Comparison of ENCODE assay signal across 8 cellular contexts in the genomic region with DNA sequence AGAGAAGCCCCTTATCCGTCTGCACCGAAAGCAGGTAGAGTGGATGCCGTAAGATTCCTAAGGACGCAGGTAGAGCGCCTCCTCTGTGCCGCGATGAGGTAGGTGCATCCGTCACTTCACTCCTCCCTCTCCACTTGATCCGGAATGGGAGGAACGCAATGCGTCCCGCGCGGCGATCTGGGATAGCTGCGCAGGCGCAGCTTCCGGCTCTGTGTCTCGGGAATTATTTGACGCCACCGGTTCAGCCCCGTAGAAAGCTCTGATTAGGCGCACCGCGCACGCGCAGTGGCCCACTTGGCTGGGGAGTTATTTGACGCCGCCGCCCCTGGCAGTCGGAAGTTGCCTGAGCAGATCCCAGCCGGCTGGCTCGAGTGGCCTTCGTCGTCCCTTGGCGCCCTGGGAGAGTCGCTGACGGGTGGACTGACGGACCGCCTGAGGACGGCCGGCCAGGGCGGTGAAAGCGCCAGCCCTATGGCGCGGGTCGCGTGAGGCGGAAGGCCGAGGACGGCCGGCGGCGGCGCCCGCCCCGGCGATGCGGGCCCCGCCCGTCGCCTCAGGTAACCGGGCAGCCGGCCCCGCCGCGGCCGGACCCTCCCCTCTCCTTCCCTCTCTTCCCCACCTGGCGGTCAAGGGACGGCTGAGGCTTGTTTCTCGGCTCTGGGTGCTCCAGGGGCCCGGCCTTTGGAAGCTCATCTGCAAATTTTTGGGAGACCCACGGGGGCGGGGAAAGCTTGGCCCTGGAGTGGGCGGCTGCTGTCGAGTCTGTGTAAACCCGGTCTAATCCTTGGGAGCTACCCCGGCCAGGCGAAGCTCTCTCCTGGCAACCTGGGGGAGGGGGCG. TPM values are rescaled to one million over a fixed set of nuclear protein-coding genes. Genes with fewer than 3 reads are reported as not detected.
DNase-seq lines count a peak whose midpoint lies in the region; ATAC-seq and TF ChIP-seq lines count a peak whose summit lies in the region.

A gene (plus strand): TSS at position 331 of the 840 bp plus-strand sequence. CDS start 15,590 bp downstream, outside the sequence.

- intact Hi-C loops in CD4-positive, alpha-beta memory T cell (cut with micrococcal nuclease) = loop anchor here (1.0 to 2.0 kb wide), 4 partner anchors 26 to 454 kb away; a partner anchor contains a TSS
- intact Hi-C loops in activated CD4-positive, alpha-beta memory T cell treated with anti-CD3 and anti-CD28 coated beads for 36 hours (cut with micrococcal nuclease) = loop anchor here (1.0 kb wide), 4 partner anchors 26 to 454 kb away; a partner anchor contains a TSS
- intact Hi-C loops in dorsolateral prefrontal cortex (cut with DNase I) = loop anchor here in 1 of 2 donors (2.0 to 10.0 kb wide), 2 partner anchors 26 to 778 kb away; a partner anchor contains a TSS

- no peaks in the 10 kb centered on the region for H3K27me3 Mint-ChIP-seq in CD4-positive, alpha-beta memory T cell
- H3K27me3 Mint-ChIP-seq in activated CD4-positive, alpha-beta memory T cell treated with anti-CD3 and anti-CD28 coated beads for 36 hours = no peaks in the 10 kb centered on the region

- POLR2A ChIA-PET in CD4-positive, alpha-beta memory T cell (lab: Charles Lee; ENCODE audit: partially characterized antibody) = interaction anchor here (1.3 to 5.4 kb wide), 12 partner anchors 8 to 490 kb away, joined by 3 to 62 read pairs (median 5); a partner anchor contains a TSS
- POLR2A ChIA-PET in activated CD4-positive, alpha-beta memory T cell treated with anti-CD3 and anti-CD28 coated beads for 36 hours (lab: Charles Lee) = interaction anchor here (1.0 to 2.1 kb wide), 4 partner anchors 25 to 62 kb away, joined by 3 to 13 read pairs (median 8); a partner anchor contains a TSS

- H3K9ac ChIP-seq in liver (ENCODE audit: low read depth in 1 of 2, low read length in 2 of 2) = peak within 1 kb of the TSS; percentile 74 to 91

- no peaks in the 10 kb centered on the region for H3K27me3 ChIP-seq in CD4-positive, alpha-beta memory T cell (ENCODE audit: insufficient read depth, low read length)
- H3K27me3 ChIP-seq in dorsolateral prefrontal cortex (no peaks in the 10 kb centered on the region), liver (ENCODE audit: control insufficient read depth in 4 of 4, insufficient read depth in 4 of 4, low read length in 3 of 4) (no peaks in the 10 kb centered on the region)

- H3K9me3 Mint-ChIP-seq in CD4-positive, alpha-beta memory T cell = no peaks in the 10 kb centered on the region
- H3K9me3 Mint-ChIP-seq in activated CD4-positive, alpha-beta memory T cell treated with anti-CD3 and anti-CD28 coated beads for 36 hours = no peaks in the 10 kb centered on the region

- peak; percentile 84 for ATAC-seq in GM19452 (IDR thresholded peaks at IDR 0.05; ENCODE audit: unreplicated experiment)

- H3K4me3 Mint-ChIP-seq in CD4-positive, alpha-beta memory T cell = peak within 1 kb of the TSS; percentile 87 to 92 (median 90)
- peak within 1 kb of the TSS; percentile 84 for H3K4me3 Mint-ChIP-seq in activated CD4-positive, alpha-beta memory T cell treated with anti-CD3 and anti-CD28 coated beads for 36 hours

- peaks cover 51% of the 10 kb centered on the region for H3K4me1 ChIP-seq in CD4-positive, alpha-beta memory T cell (ENCODE audit: insufficient read depth, low read length)
- H3K4me1 ChIP-seq in liver (ENCODE audit: control insufficient read depth in 4 of 4, insufficient read depth in 4 of 4, low read length in 3 of 4) = peaks cover 8 to 26% (median 12%) of the 10 kb centered on the region in 4 donors

- TF ChIP-seq CTCF in dorsolateral prefrontal cortex (IDR thresholded peaks at IDR 0.05 in 54 of 56, conservative IDR thresholded peaks at IDR 0.05 in 2 of 56; ENCODE audit: low read depth in 1 of 56, partially characterized antibody in 56 of 56) = peak in 55 of 56 donors; percentile 30 to 77 (median 58)
- TF ChIP-seq CTCF in liver (IDR thresholded peaks at IDR 0.05; ENCODE audit: low read depth, low read length, missing input control) = peak; percentile 24

- no peaks in the 10 kb centered on the region for H3K36me3 ChIP-seq in CD4-positive, alpha-beta memory T cell (ENCODE audit: insufficient read depth, low read length)
- peaks cover 0 to 1% (median 0%) of the 10 kb centered on the region in 4 donors for H3K36me3 ChIP-seq in liver (ENCODE audit: control insufficient read depth in 4 of 4, insufficient read depth in 3 of 4, low read depth in 1 of 4, low read length in 3 of 4)

- no peaks in the 10 kb centered on the region for H3K9me3 ChIP-seq in CD4-positive, alpha-beta memory T cell (ENCODE audit: control insufficient read depth in 1 of 2, low read length in 2 of 2)
- no peaks in the 10 kb centered on the region for H3K9me3 ChIP-seq in liver (ENCODE audit: control insufficient read depth in 4 of 4, low read length in 3 of 4)

- CTCF ChIA-PET in CD4-positive, alpha-beta memory T cell (lab: Charles Lee; ENCODE audit: partially characterized antibody) = interaction anchor here (0.9 to 4.6 kb wide), 11 partner anchors 12 to 489 kb away, joined by 3 to 49 read pairs (median 4); a partner anchor contains a TSS
- CTCF ChIA-PET in activated CD4-positive, alpha-beta memory T cell treated with anti-CD3 and anti-CD28 coated beads for 36 hours (lab: Charles Lee) = interaction anchor here (0.6 to 7.1 kb wide), 15 partner anchors 10 to 429 kb away, joined by 3 to 68 read pairs (median 3); a partner anchor contains a TSS

- H3K27ac Mint-ChIP-seq in CD4-positive, alpha-beta memory T cell = peak within 1 kb of the TSS; percentile 86 to 98 (median 94)
- peak within 1 kb of the TSS; percentile 84 for H3K27ac Mint-ChIP-seq in activated CD4-positive, alpha-beta memory T cell treated with anti-CD3 and anti-CD28 coated beads for 36 hours

- peaks cover 37 to 59% (median 48%) of the 10 kb centered on the region in 4 donors for H3K4me1 Mint-ChIP-seq in CD4-positive, alpha-beta memory T cell
- peaks cover 46% of the 10 kb centered on the region for H3K4me1 Mint-ChIP-seq in activated CD4-positive, alpha-beta memory T cell treated with anti-CD3 and anti-CD28 coated beads for 36 hours (ENCODE audit: low read depth)

- WGBS in liver = under 1% methylated on average over 80 of the region's 80 CpGs

- peak; percentile 98 to 99 (median 98) for DNase-seq in CD4-positive, alpha-beta memory T cell
- DNase-seq in HK-2 (ENCODE audit: unreplicated experiment) (peak; percentile 100), NCI-H82 treated with DMSO at 0.1 percent for 48 hours (lab: John Stamatoyannopoulos, UW; ENCODE audit: unreplicated experiment) (peak; percentile 94), dorsolateral prefrontal cortex (peak; percentile 94 to 98 (median 97))
- peak; percentile 99 for DNase-seq in activated CD4-positive, alpha-beta memory T cell treated with anti-CD3 and anti-CD28 coated beads for 36 hours
- peak; percentile 98 for DNase-seq in stimulated activated CD4-positive, alpha-beta T cell treated with anti-CD3 and anti-CD28 coated beads, Interleukin-4, amount 100 ng/mL, for 24 hours

- H3K4me3 ChIP-seq in CD4-positive, alpha-beta memory T cell (ENCODE audit: low read length in 2 of 2) = peak within 1 kb of the TSS; percentile 71 to 75
- H3K4me3 ChIP-seq in dorsolateral prefrontal cortex (peak within 1 kb of the TSS; percentile 61 to 98 (median 89)), liver (ENCODE audit: low read depth in 1 of 3, low read length in 3 of 3) (peak within 1 kb of the TSS; percentile 80 to 96 (median 89))

- peaks cover 8 to 10% of the 10 kb centered on the region in 2 donors for H3K36me3 Mint-ChIP-seq in CD4-positive, alpha-beta memory T cell
- no peaks in the 10 kb centered on the region for H3K36me3 Mint-ChIP-seq in activated CD4-positive, alpha-beta memory T cell treated with anti-CD3 and anti-CD28 coated beads for 36 hours

- H3K27ac ChIP-seq in CD4-positive, alpha-beta memory T cell (ENCODE audit: low read depth, low read length) = peak within 1 kb of the TSS; percentile 88
- peak within 1 kb of the TSS; percentile 9 to 91 (median 83) for H3K27ac ChIP-seq in dorsolateral prefrontal cortex
- peak within 1 kb of the TSS; percentile 47 to 82 for H3K27ac ChIP-seq in liver (ENCODE audit: low read depth in 1 of 2, low read length in 2 of 2)

- TF ChIP-seq RAD21 in liver (IDR thresholded peaks at IDR 0.05) = peak; percentile 61 to 68

TF ChIP-seq in liver, 16 proteins besides CTCF, POLR2A, EP300 and RAD21 (continues in another document):
- TF ChIP-seq YY1 (IDR thresholded peaks at IDR 0.05) = peak; percentile 85
- peak; percentile 35 to 93 for TF ChIP-seq GABPA (IDR thresholded peaks at IDR 0.05 in 1 of 2, conservative IDR thresholded peaks at IDR 0.05 in 1 of 2)
- TF ChIP-seq HNF4A (conservative IDR thresholded peaks at IDR 0.05) = no peak
- no peak for TF ChIP-seq HNF4G (IDR thresholded peaks at IDR 0.05)
- TF ChIP-seq, protein P1, sequence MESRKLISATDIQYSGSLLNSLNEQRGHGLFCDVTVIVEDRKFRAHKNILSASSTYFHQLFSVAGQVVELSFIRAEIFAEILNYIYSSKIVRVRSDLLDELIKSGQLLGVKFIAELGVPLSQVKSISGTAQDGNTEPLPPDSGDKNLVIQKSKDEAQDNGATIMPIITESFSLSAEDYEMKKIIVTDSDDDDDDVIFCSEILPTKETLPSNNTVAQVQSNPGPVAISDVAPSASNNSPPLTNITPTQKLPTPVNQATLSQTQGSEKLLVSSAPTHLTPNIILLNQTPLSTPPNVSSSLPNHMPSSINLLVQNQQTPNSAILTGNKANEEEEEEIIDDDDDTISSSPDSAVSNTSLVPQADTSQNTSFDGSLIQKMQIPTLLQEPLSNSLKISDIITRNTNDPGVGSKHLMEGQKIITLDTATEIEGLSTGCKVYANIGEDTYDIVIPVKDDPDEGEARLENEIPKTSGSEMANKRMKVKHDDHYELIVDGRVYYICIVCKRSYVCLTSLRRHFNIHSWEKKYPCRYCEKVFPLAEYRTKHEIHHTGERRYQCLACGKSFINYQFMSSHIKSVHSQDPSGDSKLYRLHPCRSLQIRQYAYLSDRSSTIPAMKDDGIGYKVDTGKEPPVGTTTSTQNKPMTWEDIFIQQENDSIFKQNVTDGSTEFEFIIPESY (IDR thresholded peaks at IDR 0.05) = peak; percentile 63
- TF ChIP-seq, protein P2, sequence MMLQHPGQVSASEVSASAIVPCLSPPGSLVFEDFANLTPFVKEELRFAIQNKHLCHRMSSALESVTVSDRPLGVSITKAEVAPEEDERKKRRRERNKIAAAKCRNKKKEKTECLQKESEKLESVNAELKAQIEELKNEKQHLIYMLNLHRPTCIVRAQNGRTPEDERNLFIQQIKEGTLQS (IDR thresholded peaks at IDR 0.05) = no peak
- no peak for TF ChIP-seq FOXA2 (IDR thresholded peaks at IDR 0.05)

RNA-seq across cellular contexts. Expression of the gene that starts here (rescaled TPM):
- total RNA-seq in CD4-positive, alpha-beta memory T cell = 10 to 100 TPM; 54.8 to 57.4 TPM
- polyA plus RNA-seq in CD4-positive, alpha-beta memory T cell = 10 to 100 TPM in 1 of 2 donors, 1 to 10 TPM in 1; 9.0 to 15.6 TPM
- 10 to 100 TPM; 25.7 to 25.8 TPM for total RNA-seq in activated CD4-positive, alpha-beta memory T cell treated with anti-CD3 and anti-CD28 coated beads for 36 hours
- 10 to 100 TPM; 40.2 to 59.9 (median 49.0) TPM for total RNA-seq in dorsolateral prefrontal cortex
- total RNA-seq in liver = 10 to 100 TPM; 14.4 to 19.7 TPM
- 1 to 10 TPM; 4.3 to 4.5 TPM for polyA plus RNA-seq in liver

Comparison
In these comparisons a context has a peak if more than half of its experiments do, and no peak if none do; other contexts are left out.
1. Peak in every context shown above with its lines: DNase-seq, ATAC-seq, H3K4me3 ChIP-seq and H3K27ac ChIP-seq.